12 cellular contexts compared by ENCODE assay signal in the genomic region with DNA sequence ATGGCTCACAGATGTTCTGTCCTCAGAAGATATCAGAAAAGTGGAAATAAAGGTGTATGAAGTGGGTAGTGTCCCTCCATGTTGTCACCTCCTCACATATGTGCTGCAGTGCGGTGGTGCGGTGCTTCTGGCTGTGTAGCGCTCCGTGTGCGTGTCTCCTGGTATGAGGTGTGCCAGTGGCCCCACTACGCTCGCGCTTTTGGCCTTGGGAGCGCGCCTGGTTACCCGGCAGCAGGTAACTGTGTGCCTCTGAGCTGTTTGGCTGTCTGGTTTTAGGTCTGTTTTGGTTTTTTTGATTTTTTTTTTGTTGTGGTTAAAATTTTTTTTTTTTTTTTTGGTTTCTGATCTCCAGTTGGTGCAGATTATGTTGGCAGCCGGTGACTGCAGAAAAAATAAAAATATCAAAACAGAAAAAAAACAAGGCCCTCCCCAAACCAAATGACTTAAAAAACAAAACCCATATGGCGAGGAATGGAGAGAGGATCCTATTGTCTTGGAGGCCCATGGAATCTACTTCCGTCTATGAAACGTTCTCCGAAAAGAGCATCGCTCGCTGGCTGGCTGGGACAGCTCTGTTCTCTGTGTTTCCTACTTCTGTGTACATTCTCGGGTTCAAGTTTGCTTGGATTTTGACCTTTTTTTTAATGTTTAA. TPM values are rescaled to one million over a fixed set of nuclear protein-coding genes. Genes with fewer than 3 reads are reported as not detected.
DNase-seq lines count a peak whose midpoint lies in the region; ATAC-seq, FAIRE-seq and TF ChIP-seq lines count a peak whose summit lies in the region.
"Had no signal": no experiment of that assay in that cellular context is flagged by ENCODE, and none has a peak within 500 bp of the region (broad histone marks: within the 10 kb centered on the region; RNA-seq: fewer than 3 reads in every experiment).

No MANE protein-coding gene starts in this region.

- no peak overlapping the region for H4K5ac ChIP-seq in mesendoderm (ENCODE audit: low read length)

- H2BK15ac ChIP-seq in mesendoderm (replicated peaks; ENCODE audit: low read depth): no peak overlapping the region

- peak overlapping the region; percentile 70 for H3K4me3 Mint-ChIP-seq in activated T-helper 1 cell treated with anti-CD3 and anti-CD28 coated beads, Interleukin-12 subunit alpha, Interleukin-12 subunit beta, Interleukin-2, Interleukin-4 antibody, amounts not matched to agents 30 ng/mL and 10 ng/mL and 1 ng/mL, durations not matched to agents 14 hours and 24 hours and 36 hours

- no peak overlapping the region for H3K56ac ChIP-seq in mesendoderm (ENCODE audit: low read length)

- H3K36me3 ChIP-seq in Loucy (ENCODE audit: insufficient read depth, low read length) (peaks cover 100% of the 10 kb centered on the region), HepG2 (replicated peaks in 1 of 2; ENCODE audit: control insufficient read depth in 1 of 2, insufficient read depth in 2 of 2, low read length in 2 of 2) (peaks cover 56 to 99% of the 10 kb centered on the region in 2 experiments), mesendoderm (ENCODE audit: control insufficient read depth, insufficient read depth, low read length) (peaks cover 65% of the 10 kb centered on the region)

- intact Hi-C loops in activated T-helper 1 cell treated with anti-CD3 and anti-CD28 coated beads, Interleukin-12 subunit alpha, Interleukin-12 subunit beta, Interleukin-2, Interleukin-4 antibody, amounts not matched to agents 30 ng/mL and 10 ng/mL and 1 ng/mL, durations not matched to agents 14 hours and 24 hours and 36 hours (cut with micrococcal nuclease): loop anchor here (1.0 kb wide), 2 partner anchors 8 to 11 kb away; a partner anchor contains a TSS
- intact Hi-C loops in HepG2 (cut with micrococcal nuclease; ENCODE audit: unreplicated experiment): no loop called here

- H3K9me3 ChIP-seq in AG04450 (ENCODE audit: control insufficient read depth, insufficient read depth, low read length) (no peaks in the 10 kb centered on the region), Loucy (ENCODE audit: insufficient read depth, low read depth, low read length) (no peaks in the 10 kb centered on the region), HepG2 (ENCODE audit: low read length) (no peaks in the 10 kb centered on the region)
- H3K9me3 ChIP-seq: HAP-1, pancreas had no signal

- DNase-seq in AG04450 (ENCODE audit: low read depth, low spot score) (no peak), HepG2 (ENCODE audit: low spot score) (no peak), mesendoderm (no peak), NCI-H2081 treated with DMSO at 0.1 percent for 48 hours (lab: John Stamatoyannopoulos, UW) (no peak)
- DNase-seq in activated T-helper 1 cell treated with anti-CD3 and anti-CD28 coated beads, Interleukin-12 subunit alpha, Interleukin-12 subunit beta, Interleukin-2, Interleukin-4 antibody, amounts not matched to agents 30 ng/mL and 10 ng/mL and 1 ng/mL, durations not matched to agents 14 hours and 24 hours and 36 hours (ENCODE audit: low spot score): no peak
- DNase-seq: NCI-H1694 treated with DMSO at 0.1 percent for 48 hours, SIG-M5 had no signal

- H3K79me1 ChIP-seq in mesendoderm (ENCODE audit: low read length): peaks cover 33% of the 10 kb centered on the region

- in situ Hi-C loops in HepG2 (cut with HindIII; ENCODE audit: extremely low pct_ligation_motif_present, low pct_unique_long_range_greater_than_20kb): no loop called here

- H3K9ac ChIP-seq in Loucy (ENCODE audit: low read depth, low read length, poor library complexity, severe bottlenecking): no peak overlapping the region
- no peak overlapping the region for H3K9ac ChIP-seq in HepG2 (ENCODE audit: insufficient read depth, low read depth, low read length)
- no peak overlapping the region for H3K9ac ChIP-seq in mesendoderm (ENCODE audit: low read length)

- H3K18ac ChIP-seq in mesendoderm (ENCODE audit: low read length): no peak overlapping the region

- TF ChIP-seq CTCF in AG04450 (IDR thresholded peaks at IDR 0.05; ENCODE audit: low read depth, low read length) (no peak), Loucy (conservative IDR thresholded peaks at IDR 0.05; ENCODE audit: low read length) (no peak), HepG2 (CRISPR knock-in tag; IDR thresholded peaks at IDR 0.05) (no peak)

- peaks cover 77% of the 10 kb centered on the region for H3K36me3 Mint-ChIP-seq in activated T-helper 1 cell treated with anti-CD3 and anti-CD28 coated beads, Interleukin-12 subunit alpha, Interleukin-12 subunit beta, Interleukin-2, Interleukin-4 antibody, amounts not matched to agents 30 ng/mL and 10 ng/mL and 1 ng/mL, durations not matched to agents 14 hours and 24 hours and 36 hours (ENCODE audit: low read depth)

- H3K4me3 ChIP-seq in AG04450 (ENCODE audit: low read depth, low read length): no peak overlapping the region
- no peak overlapping the region for H3K4me3 ChIP-seq in Loucy (ENCODE audit: low read length, poor library complexity, severe bottlenecking)
- H3K4me3 ChIP-seq in HepG2 (replicated peaks in 1 of 3; ENCODE audit: insufficient read depth in 1 of 3, low read depth in 2 of 3, low read length in 3 of 3): no peak overlapping the region
- no peak overlapping the region for H3K4me3 ChIP-seq in mesendoderm (ENCODE audit: low read length)
- H3K4me3 ChIP-seq: HAP-1, pancreas had no signal

- no peak for ATAC-seq in HepG2
- ATAC-seq in HG02642 (IDR thresholded peaks at IDR 0.05; ENCODE audit: poor library complexity, unreplicated experiment): no peak
- ATAC-seq in HG03439 (IDR thresholded peaks at IDR 0.05; ENCODE audit: unreplicated experiment): no peak

- no peak overlapping the region for H2AK5ac ChIP-seq in mesendoderm (ENCODE audit: low read length)

- no peaks in the 10 kb centered on the region for H3K9me3 Mint-ChIP-seq in activated T-helper 1 cell treated with anti-CD3 and anti-CD28 coated beads, Interleukin-12 subunit alpha, Interleukin-12 subunit beta, Interleukin-2, Interleukin-4 antibody, amounts not matched to agents 30 ng/mL and 10 ng/mL and 1 ng/mL, durations not matched to agents 14 hours and 24 hours and 36 hours

- no peak overlapping the region for H2AFZ ChIP-seq in Loucy (ENCODE audit: low read length)
- no peak overlapping the region for H2AFZ ChIP-seq in HepG2 (ENCODE audit: low read length)

- no peak overlapping the region for H3K23ac ChIP-seq in mesendoderm (ENCODE audit: low read length)

- H4K8ac ChIP-seq in mesendoderm (ENCODE audit: low read depth, low read length): no peak overlapping the region

- H2BK120ac ChIP-seq in mesendoderm (ENCODE audit: low read depth, low read length): no peak overlapping the region

- no peak for TF ChIP-seq RAD21 in HepG2 (CRISPR knock-in tag; IDR thresholded peaks at IDR 0.05)

- TSS peak; percentile 5 for BruUV-seq in HepG2 (replicated peaks; lab: Mats Ljungman, UMichigan)

- peaks cover 86% of the 10 kb centered on the region for H4K20me1 ChIP-seq in Loucy (ENCODE audit: insufficient read depth, low read length, poor library complexity, severe bottlenecking)
- H4K20me1 ChIP-seq in HepG2 (ENCODE audit: insufficient read depth, low read length): peaks cover 49% of the 10 kb centered on the region

- TF ChIP-seq EP300 in HepG2 (IDR thresholded peaks at IDR 0.05; ENCODE audit: low read depth in 2 of 2, low read length in 2 of 2) (no peak), HepG2 (CRISPR knock-in tag; IDR thresholded peaks at IDR 0.05; ENCODE audit: borderline replicate concordance) (no peak)

- H3K4me1 ChIP-seq in Loucy (ENCODE audit: insufficient read depth, low read length, poor library complexity, severe bottlenecking) (peaks cover 51% of the 10 kb centered on the region), HepG2 (ENCODE audit: insufficient read depth, low read length) (peaks cover 98% of the 10 kb centered on the region), mesendoderm (ENCODE audit: control insufficient read depth, low read depth, low read length) (no peaks in the 10 kb centered on the region)

- no peaks in the 10 kb centered on the region for H3K27me3 ChIP-seq in AG04450 (ENCODE audit: control insufficient read depth, insufficient read depth, low read length)
- no peaks in the 10 kb centered on the region for H3K27me3 ChIP-seq in Loucy (ENCODE audit: insufficient read depth, low read length, poor library complexity, severe bottlenecking)
- H3K27me3 ChIP-seq in HepG2 (ENCODE audit: control insufficient read depth in 1 of 2, insufficient read depth in 2 of 2, low read length in 2 of 2): no peaks in the 10 kb centered on the region
- no peaks in the 10 kb centered on the region for H3K27me3 ChIP-seq in mesendoderm (ENCODE audit: insufficient read depth, low read length, poor library complexity)
- H3K27me3 ChIP-seq: pancreas had no signal

- H2BK5ac ChIP-seq in mesendoderm (ENCODE audit: low read length): no peak overlapping the region

- no peaks in the 10 kb centered on the region for H3K27me3 Mint-ChIP-seq in activated T-helper 1 cell treated with anti-CD3 and anti-CD28 coated beads, Interleukin-12 subunit alpha, Interleukin-12 subunit beta, Interleukin-2, Interleukin-4 antibody, amounts not matched to agents 30 ng/mL and 10 ng/mL and 1 ng/mL, durations not matched to agents 14 hours and 24 hours and 36 hours (ENCODE audit: insufficient read depth)

- CTCF ChIA-PET in AG04450 (lab: Charles Lee): interaction anchor here (1.2 kb wide), 1 partner anchor 88 kb away, joined by 5 read pairs; a partner anchor contains a TSS
- CTCF ChIA-PET in HepG2 (lab: Yijun Ruan, JAX; ENCODE audit: low intra/inter-chr PET ratio, low total read pairs): no interaction called here

- H3K27ac ChIP-seq in AG04450 (ENCODE audit: low read depth, low read length): peak overlapping the region; percentile 31
- H3K27ac ChIP-seq in HepG2 (ENCODE audit: extremely low read length, insufficient read depth, low read length): peak overlapping the region; percentile 14
- no peak overlapping the region for H3K27ac ChIP-seq in mesendoderm (ENCODE audit: low read depth, low read length)

- FAIRE-seq in HepG2 (lab: Jason Lieb, UNC): no peak
- FAIRE-seq: pancreas had no signal

- peak overlapping the region; percentile 93 for H3K27ac Mint-ChIP-seq in activated T-helper 1 cell treated with anti-CD3 and anti-CD28 coated beads, Interleukin-12 subunit alpha, Interleukin-12 subunit beta, Interleukin-2, Interleukin-4 antibody, amounts not matched to agents 30 ng/mL and 10 ng/mL and 1 ng/mL, durations not matched to agents 14 hours and 24 hours and 36 hours

- no peak overlapping the region for H3K4ac ChIP-seq in mesendoderm (ENCODE audit: low read depth, low read length)

- peaks cover 3% of the 10 kb centered on the region; the same call in 1 of the 2 replicates for H3F3A ChIP-seq in Loucy (ENCODE audit: low read depth)

- POLR2A ChIA-PET in AG04450 (lab: Yijun Ruan, JAX) (no interaction called here), HepG2 (lab: Yijun Ruan, JAX) (interaction anchor here (1.4 to 1.7 kb wide), 2 partner anchors 10 kb away, joined by 4 to 16 read pairs; a partner anchor contains a TSS)

- 96% methylated on average over 19 of the region's 19 CpGs for WGBS in HepG2 (ENCODE audit: low lambda C conversion rate)
- no CpG with 5 or more reads among the region's 19 CpGs for WGBS in mesendoderm (ENCODE audit: extremely low coverage, insufficient coverage, low lambda C conversion rate)

- TF ChIP-seq POLR2A in HepG2 (IDR thresholded peaks at IDR 0.05; ENCODE audit: insufficient read depth in 1 of 2, low read depth in 2 of 2, low read length in 2 of 2): peak; percentile 3 to 55; a peak in 2 of 4 replicates

- no peaks in the 10 kb centered on the region for H3K9me2 ChIP-seq in Loucy (replicated peaks; ENCODE audit: low read depth, low read length)

- peaks cover 81% of the 10 kb centered on the region for H3K79me2 ChIP-seq in Loucy (ENCODE audit: insufficient read depth, low read length)
- peaks cover 45% of the 10 kb centered on the region for H3K79me2 ChIP-seq in HepG2 (ENCODE audit: insufficient read depth, low read length)
- peaks cover 37% of the 10 kb centered on the region for H3K79me2 ChIP-seq in mesendoderm (ENCODE audit: control insufficient read depth, insufficient read depth, low read length)

- H3K4me2 ChIP-seq in Loucy (ENCODE audit: low read depth, low read length, poor library complexity, severe bottlenecking) (peak overlapping the region; percentile 82), HepG2 (ENCODE audit: low read depth, low read length) (no peak overlapping the region), mesendoderm (ENCODE audit: low read length) (no peak overlapping the region)

- peaks cover 63% of the 10 kb centered on the region for H3K4me1 Mint-ChIP-seq in activated T-helper 1 cell treated with anti-CD3 and anti-CD28 coated beads, Interleukin-12 subunit alpha, Interleukin-12 subunit beta, Interleukin-2, Interleukin-4 antibody, amounts not matched to agents 30 ng/mL and 10 ng/mL and 1 ng/mL, durations not matched to agents 14 hours and 24 hours and 36 hours (ENCODE audit: low read depth)

RNA-seq across cellular contexts. Expression of a gene that starts 7.9 kb away (rescaled TPM):
- 281 and 316 TPM in 2 replicates for polyA plus RNA-seq in AG04450 (2011; rRNA removed)
- 325 and 332 TPM in 2 replicates for polyA minus RNA-seq in AG04450 (2011; rRNA and poly(A)+ RNA removed)
- total RNA-seq in activated T-helper 1 cell treated with anti-CD3 and anti-CD28 coated beads, Interleukin-12 subunit alpha, Interleukin-12 subunit beta, Interleukin-2, Interleukin-4 antibody, amounts not matched to agents 30 ng/mL and 10 ng/mL and 1 ng/mL, durations not matched to agents 14 hours and 24 hours and 36 hours: 632 and 659 TPM in 2 replicates
- total RNA-seq in HepG2 (2016; rRNA removed; fragmentation: Illumina TruSeq; extraction: Trizol): 270 and 278 TPM in 2 replicates
- total RNA-seq in HepG2 (2016; cell fraction: cytosol; rRNA removed; fragmentation: Illumina TruSeq; extraction: Trizol; ENCODE audit: low read depth): 44.9 and 50.3 TPM in 2 replicates
- 247 and 303 TPM in 2 replicates for total RNA-seq in HepG2 (2016; cell fraction: insoluble cytoplasmic fraction; rRNA removed; fragmentation: Illumina TruSeq; extraction: Trizol)
- total RNA-seq in HepG2 (2016; cell fraction: membrane; rRNA removed; fragmentation: Illumina TruSeq; extraction: Trizol): 97.2 and 106 TPM in 2 replicates
- 191 and 201 TPM in 2 replicates for total RNA-seq in HepG2 (2016; cell fraction: nucleus; rRNA removed; fragmentation: Illumina TruSeq; extraction: Trizol)
- polyA plus RNA-seq in HepG2 (2011; rRNA removed): 148 and 156 TPM in 2 replicates
- 89.9 and 92.3 TPM in 2 replicates for polyA plus RNA-seq in HepG2 (2011; cell fraction: cytosol; rRNA removed)
- polyA plus RNA-seq in HepG2 (2011; cell fraction: nucleus; rRNA removed): 184 and 197 TPM in 2 replicates
- polyA plus RNA-seq in HepG2 (2012): 166 and 314 TPM in 2 replicates
- polyA plus RNA-seq in HepG2 (2016; cell fraction: cytosol; fragmentation: Illumina TruSeq; extraction: Trizol; ENCODE audit: low read depth): 36.1 and 37.5 TPM in 2 replicates
- polyA plus RNA-seq in HepG2 (2016; cell fraction: insoluble cytoplasmic fraction; fragmentation: Illumina TruSeq; extraction: Trizol; ENCODE audit: low read depth): 257 and 357 TPM in 2 replicates
- 76.7 and 82.5 TPM in 2 replicates for polyA plus RNA-seq in HepG2 (2016; cell fraction: membrane; fragmentation: Illumina TruSeq; extraction: Trizol; ENCODE audit: low read depth)
- 372 and 405 TPM in 2 replicates for polyA plus RNA-seq in HepG2 (2016; cell fraction: nucleus; fragmentation: Illumina TruSeq; extraction: Trizol; ENCODE audit: insufficient read depth, low read depth)
- polyA minus RNA-seq in HepG2 (2011; rRNA and poly(A)+ RNA removed; ENCODE audit: low replicate concordance): 218 and 315 TPM in 2 replicates
- polyA minus RNA-seq in HepG2 (2011; cell fraction: cytosol; rRNA and poly(A)+ RNA removed): 121 and 131 TPM in 2 replicates
- polyA minus RNA-seq in HepG2 (2011; cell fraction: nucleus; rRNA and poly(A)+ RNA removed): 131 and 151 TPM in 2 replicates
- polyA plus RNA-seq in mesendoderm (2013, experiment 1 of 2): 460 TPM
- 455 TPM for polyA plus RNA-seq in mesendoderm (2013, experiment 2 of 2)

RNA-seq across cellular contexts. Expression of a gene that starts 10.3 kb away (rescaled TPM):
- polyA plus RNA-seq in AG04450 (2011; rRNA removed) (86.5 and 109 TPM in 2 replicates), HepG2 (2011; rRNA removed) (198 and 277 TPM in 2 replicates)
- 40.7 and 42.5 TPM in 2 replicates for polyA minus RNA-seq in AG04450 (2011; rRNA and poly(A)+ RNA removed)
- total RNA-seq in activated T-helper 1 cell treated with anti-CD3 and anti-CD28 coated beads, Interleukin-12 subunit alpha, Interleukin-12 subunit beta, Interleukin-2, Interleukin-4 antibody, amounts not matched to agents 30 ng/mL and 10 ng/mL and 1 ng/mL, durations not matched to agents 14 hours and 24 hours and 36 hours: 125 and 132 TPM in 2 replicates
- total RNA-seq in HepG2 (2016; rRNA removed; fragmentation: Illumina TruSeq; extraction: Trizol): 45.4 and 54.8 TPM in 2 replicates
- total RNA-seq in HepG2 (2016; cell fraction: cytosol; rRNA removed; fragmentation: Illumina TruSeq; extraction: Trizol; ENCODE audit: low read depth): 17.9 and 23.1 TPM in 2 replicates
- 41.2 and 57.4 TPM in 2 replicates for total RNA-seq in HepG2 (2016; cell fraction: insoluble cytoplasmic fraction; rRNA removed; fragmentation: Illumina TruSeq; extraction: Trizol)
- 15.1 and 19.6 TPM in 2 replicates for total RNA-seq in HepG2 (2016; cell fraction: membrane; rRNA removed; fragmentation: Illumina TruSeq; extraction: Trizol)
- 31.4 and 37.2 TPM in 2 replicates for total RNA-seq in HepG2 (2016; cell fraction: nucleus; rRNA removed; fragmentation: Illumina TruSeq; extraction: Trizol)
- 180 and 200 TPM in 2 replicates for polyA plus RNA-seq in HepG2 (2011; cell fraction: cytosol; rRNA removed)
- polyA plus RNA-seq in HepG2 (2011; cell fraction: nucleus; rRNA removed): 123 and 139 TPM in 2 replicates
- polyA plus RNA-seq in HepG2 (2012): 231 and 273 TPM in 2 replicates
- polyA plus RNA-seq in HepG2 (2016; cell fraction: cytosol; fragmentation: Illumina TruSeq; extraction: Trizol; ENCODE audit: low read depth): 49.8 and 49.9 TPM in 2 replicates
- 244 and 262 TPM in 2 replicates for polyA plus RNA-seq in HepG2 (2016; cell fraction: insoluble cytoplasmic fraction; fragmentation: Illumina TruSeq; extraction: Trizol; ENCODE audit: low read depth)
- polyA plus RNA-seq in HepG2 (2016; cell fraction: membrane; fragmentation: Illumina TruSeq; extraction: Trizol; ENCODE audit: low read depth): 43.5 and 46.5 TPM in 2 replicates
- 142 and 151 TPM in 2 replicates for polyA plus RNA-seq in HepG2 (2016; cell fraction: nucleus; fragmentation: Illumina TruSeq; extraction: Trizol; ENCODE audit: insufficient read depth, low read depth)
- 119 and 143 TPM in 2 replicates for polyA minus RNA-seq in HepG2 (2011; rRNA and poly(A)+ RNA removed; ENCODE audit: low replicate concordance)
- polyA minus RNA-seq in HepG2 (2011; cell fraction: cytosol; rRNA and poly(A)+ RNA removed): 74.8 and 77.1 TPM in 2 replicates
- 30.3 and 39.7 TPM in 2 replicates for polyA minus RNA-seq in HepG2 (2011; cell fraction: nucleus; rRNA and poly(A)+ RNA removed)
- 147 TPM for polyA plus RNA-seq in mesendoderm (2013, experiment 1 of 2)
- polyA plus RNA-seq in mesendoderm (2013, experiment 2 of 2): 149 TPM

RNA-seq across cellular contexts. Expression of a gene that starts 29.2 kb away (rescaled TPM):
- polyA plus RNA-seq in AG04450 (2011; rRNA removed): 0.07 TPM in 1 of 2 replicates, not detected in the other
- 0.14 TPM in 1 of 2 replicates, not detected in the other for polyA minus RNA-seq in AG04450 (2011; rRNA and poly(A)+ RNA removed)
- total RNA-seq in activated T-helper 1 cell treated with anti-CD3 and anti-CD28 coated beads, Interleukin-12 subunit alpha, Interleukin-12 subunit beta, Interleukin-2, Interleukin-4 antibody, amounts not matched to agents 30 ng/mL and 10 ng/mL and 1 ng/mL, durations not matched to agents 14 hours and 24 hours and 36 hours: 1.1 and 1.3 TPM in 2 replicates
- total RNA-seq in HepG2 (2016; rRNA removed; fragmentation: Illumina TruSeq; extraction: Trizol): 0.24 and 0.32 TPM in 2 replicates
- total RNA-seq in HepG2 (2016; cell fraction: cytosol; rRNA removed; fragmentation: Illumina TruSeq; extraction: Trizol; ENCODE audit: low read depth): not detected in 2 replicates
- 0.39 TPM in 1 of 2 replicates, not detected in the other for total RNA-seq in HepG2 (2016; cell fraction: insoluble cytoplasmic fraction; rRNA removed; fragmentation: Illumina TruSeq; extraction: Trizol)
- total RNA-seq in HepG2 (2016; cell fraction: membrane; rRNA removed; fragmentation: Illumina TruSeq; extraction: Trizol): 0.31 TPM in 1 of 2 replicates, not detected in the other
- 0.28 and 0.41 TPM in 2 replicates for total RNA-seq in HepG2 (2016; cell fraction: nucleus; rRNA removed; fragmentation: Illumina TruSeq; extraction: Trizol)
- polyA plus RNA-seq in HepG2 (2011; rRNA removed): 0.48 and 0.71 TPM in 2 replicates
- 0.26 and 0.30 TPM in 2 replicates for polyA plus RNA-seq in HepG2 (2011; cell fraction: cytosol; rRNA removed)
- polyA plus RNA-seq in HepG2 (2011; cell fraction: nucleus; rRNA removed): 2.4 and 2.9 TPM in 2 replicates
- 0.59 and 0.87 TPM in 2 replicates for polyA plus RNA-seq in HepG2 (2012)
- 0.17 TPM in 1 of 2 replicates, not detected in the other for polyA plus RNA-seq in HepG2 (2016; cell fraction: cytosol; fragmentation: Illumina TruSeq; extraction: Trizol; ENCODE audit: low read depth)
- polyA plus RNA-seq in HepG2 (2016; cell fraction: insoluble cytoplasmic fraction; fragmentation: Illumina TruSeq; extraction: Trizol; ENCODE audit: low read depth): not detected in 2 replicates
- polyA plus RNA-seq in HepG2 (2016; cell fraction: membrane; fragmentation: Illumina TruSeq; extraction: Trizol; ENCODE audit: low read depth): 0.26 TPM in 1 of 2 replicates, not detected in the other
- 2.4 TPM in 1 of 2 replicates, not detected in the other for polyA plus RNA-seq in HepG2 (2016; cell fraction: nucleus; fragmentation: Illumina TruSeq; extraction: Trizol; ENCODE audit: insufficient read depth, low read depth)
- 0.42 and 0.68 TPM in 2 replicates for polyA minus RNA-seq in HepG2 (2011; rRNA and poly(A)+ RNA removed; ENCODE audit: low replicate concordance)
- polyA minus RNA-seq in HepG2 (2011; cell fraction: cytosol; rRNA and poly(A)+ RNA removed): not detected in 2 replicates
- polyA minus RNA-seq in HepG2 (2011; cell fraction: nucleus; rRNA and poly(A)+ RNA removed): 0.90 and 3.0 TPM in 2 replicates
- polyA plus RNA-seq in mesendoderm (2013, experiment 1 of 2): 0.13 TPM
- 0.10 TPM for polyA plus RNA-seq in mesendoderm (2013, experiment 2 of 2)

RNA-seq across cellular contexts. Expression of a gene that starts 36.2 kb away (rescaled TPM):
- polyA plus RNA-seq in AG04450 (2011; rRNA removed) (1.6 TPM in 2 replicates), HepG2 (2011; rRNA removed) (18.0 and 18.5 TPM in 2 replicates)
- 0.78 and 1.9 TPM in 2 replicates for polyA minus RNA-seq in AG04450 (2011; rRNA and poly(A)+ RNA removed)
- 70.7 and 73.1 TPM in 2 replicates for total RNA-seq in activated T-helper 1 cell treated with anti-CD3 and anti-CD28 coated beads, Interleukin-12 subunit alpha, Interleukin-12 subunit beta, Interleukin-2, Interleukin-4 antibody, amounts not matched to agents 30 ng/mL and 10 ng/mL and 1 ng/mL, durations not matched to agents 14 hours and 24 hours and 36 hours
- 10.3 and 11.4 TPM in 2 replicates for total RNA-seq in HepG2 (2016; rRNA removed; fragmentation: Illumina TruSeq; extraction: Trizol)
- 4.4 and 4.8 TPM in 2 replicates for total RNA-seq in HepG2 (2016; cell fraction: cytosol; rRNA removed; fragmentation: Illumina TruSeq; extraction: Trizol; ENCODE audit: low read depth)
- total RNA-seq in HepG2 (2016; cell fraction: insoluble cytoplasmic fraction; rRNA removed; fragmentation: Illumina TruSeq; extraction: Trizol): 11.9 and 12.4 TPM in 2 replicates
- total RNA-seq in HepG2 (2016; cell fraction: membrane; rRNA removed; fragmentation: Illumina TruSeq; extraction: Trizol): 8.3 and 11.2 TPM in 2 replicates
- 5.0 and 8.7 TPM in 2 replicates for total RNA-seq in HepG2 (2016; cell fraction: nucleus; rRNA removed; fragmentation: Illumina TruSeq; extraction: Trizol)
- polyA plus RNA-seq in HepG2 (2011; cell fraction: cytosol; rRNA removed): 13.8 and 14.5 TPM in 2 replicates
- polyA plus RNA-seq in HepG2 (2011; cell fraction: nucleus; rRNA removed): 23.0 and 23.9 TPM in 2 replicates
- polyA plus RNA-seq in HepG2 (2012): 8.6 and 10.2 TPM in 2 replicates
- 2.4 and 2.6 TPM in 2 replicates for polyA plus RNA-seq in HepG2 (2016; cell fraction: cytosol; fragmentation: Illumina TruSeq; extraction: Trizol; ENCODE audit: low read depth)
- polyA plus RNA-seq in HepG2 (2016; cell fraction: insoluble cytoplasmic fraction; fragmentation: Illumina TruSeq; extraction: Trizol; ENCODE audit: low read depth): 9.1 and 12.2 TPM in 2 replicates
- polyA plus RNA-seq in HepG2 (2016; cell fraction: membrane; fragmentation: Illumina TruSeq; extraction: Trizol; ENCODE audit: low read depth): 5.3 and 6.5 TPM in 2 replicates
- 12.7 and 15.7 TPM in 2 replicates for polyA plus RNA-seq in HepG2 (2016; cell fraction: nucleus; fragmentation: Illumina TruSeq; extraction: Trizol; ENCODE audit: insufficient read depth, low read depth)
- polyA minus RNA-seq in HepG2 (2011; rRNA and poly(A)+ RNA removed; ENCODE audit: low replicate concordance): 3.7 and 14.6 TPM in 2 replicates
- polyA minus RNA-seq in HepG2 (2011; cell fraction: cytosol; rRNA and poly(A)+ RNA removed): 5.7 and 7.2 TPM in 2 replicates
- polyA minus RNA-seq in HepG2 (2011; cell fraction: nucleus; rRNA and poly(A)+ RNA removed): 9.9 and 10.7 TPM in 2 replicates
- 6.3 TPM for polyA plus RNA-seq in mesendoderm (2013, experiment 1 of 2)
- polyA plus RNA-seq in mesendoderm (2013, experiment 2 of 2): 5.7 TPM

RNA-seq across cellular contexts. Expression of a gene that starts 52.9 kb away (rescaled TPM):
- polyA plus RNA-seq in AG04450 (2011; rRNA removed) (not detected in 2 replicates), HepG2 (2011; rRNA removed) (2.1 and 4.0 TPM in 2 replicates)
- polyA minus RNA-seq in AG04450 (2011; rRNA and poly(A)+ RNA removed): not detected in 2 replicates
- not detected in 2 replicates for total RNA-seq in activated T-helper 1 cell treated with anti-CD3 and anti-CD28 coated beads, Interleukin-12 subunit alpha, Interleukin-12 subunit beta, Interleukin-2, Interleukin-4 antibody, amounts not matched to agents 30 ng/mL and 10 ng/mL and 1 ng/mL, durations not matched to agents 14 hours and 24 hours and 36 hours
- 0.73 and 1.7 TPM in 2 replicates for total RNA-seq in HepG2 (2016; rRNA removed; fragmentation: Illumina TruSeq; extraction: Trizol)
- not detected in 2 replicates for total RNA-seq in HepG2 (2016; cell fraction: cytosol; rRNA removed; fragmentation: Illumina TruSeq; extraction: Trizol; ENCODE audit: low read depth)
- 0.80 and 2.9 TPM in 2 replicates for total RNA-seq in HepG2 (2016; cell fraction: insoluble cytoplasmic fraction; rRNA removed; fragmentation: Illumina TruSeq; extraction: Trizol)
- total RNA-seq in HepG2 (2016; cell fraction: membrane; rRNA removed; fragmentation: Illumina TruSeq; extraction: Trizol): 0.77 TPM in 1 of 2 replicates, not detected in the other
- not detected in 2 replicates for total RNA-seq in HepG2 (2016; cell fraction: nucleus; rRNA removed; fragmentation: Illumina TruSeq; extraction: Trizol)
- polyA plus RNA-seq in HepG2 (2011; cell fraction: cytosol; rRNA removed): 4.6 and 7.7 TPM in 2 replicates
- polyA plus RNA-seq in HepG2 (2011; cell fraction: nucleus; rRNA removed): 2.3 and 3.2 TPM in 2 replicates
- 1.6 and 3.8 TPM in 2 replicates for polyA plus RNA-seq in HepG2 (2012)
- 0.27 and 0.35 TPM in 2 replicates for polyA plus RNA-seq in HepG2 (2016; cell fraction: cytosol; fragmentation: Illumina TruSeq; extraction: Trizol; ENCODE audit: low read depth)
- 1.1 and 1.9 TPM in 2 replicates for polyA plus RNA-seq in HepG2 (2016; cell fraction: insoluble cytoplasmic fraction; fragmentation: Illumina TruSeq; extraction: Trizol; ENCODE audit: low read depth)
- polyA plus RNA-seq in HepG2 (2016; cell fraction: membrane; fragmentation: Illumina TruSeq; extraction: Trizol; ENCODE audit: low read depth): 0.50 TPM in 1 of 2 replicates, not detected in the other
- 2.2 TPM in 1 of 2 replicates, not detected in the other for polyA plus RNA-seq in HepG2 (2016; cell fraction: nucleus; fragmentation: Illumina TruSeq; extraction: Trizol; ENCODE audit: insufficient read depth, low read depth)
- polyA minus RNA-seq in HepG2 (2011; rRNA and poly(A)+ RNA removed; ENCODE audit: low replicate concordance): 0.37 TPM in 1 of 2 replicates, not detected in the other
- polyA minus RNA-seq in HepG2 (2011; cell fraction: cytosol; rRNA and poly(A)+ RNA removed): 2.1 TPM in 1 of 2 replicates, not detected in the other
- polyA minus RNA-seq in HepG2 (2011; cell fraction: nucleus; rRNA and poly(A)+ RNA removed): not detected in 2 replicates
- 0.87 TPM for polyA plus RNA-seq in mesendoderm (2013, experiment 1 of 2)
- 0.38 TPM for polyA plus RNA-seq in mesendoderm (2013, experiment 2 of 2)
- total RNA-seq: pancreas had no signal
